Comparison of ENCODE assay signal across 27 cellular contexts in genomic region chr3:144491333-144491732, GRCh38.
DNase-seq lines count a peak whose midpoint lies in the region; ATAC-seq and TF ChIP-seq lines count a peak whose summit lies in the region.
"Had no signal": no experiment of that assay in that cellular context is flagged by ENCODE, and none has a peak within 500 bp of the region (broad histone marks: within the 10 kb centered on the region; RNA-seq: fewer than 3 reads in every experiment).

No MANE protein-coding gene starts in this region.

- H3K9me2 ChIP-seq in GM23338 (ENCODE audit: insufficient read depth) = no peaks in the 10 kb centered on the region

- H3K4me2 ChIP-seq in GM23338 = no peak overlapping the region
- H3K4me2 ChIP-seq: BLaER1 treated with 17β-estradiol and CSF1 and Interleukin-3, amounts not matched to agents 10 nM and 100 nM had no signal

- no peak for TF ChIP-seq POLR2A in body of pancreas (IDR thresholded peaks at IDR 0.05)

- no peak overlapping the region for H3K4me3 Mint-ChIP-seq in GM23338
- H3K4me3 Mint-ChIP-seq in mesothelial cell of epicardium = no peak overlapping the region
- H3K4me3 Mint-ChIP-seq: activated CD8-positive, alpha-beta T cell treated with anti-CD3 and anti-CD28 coated beads for 36 hours; activated naive CD4-positive, alpha-beta T cell treated with anti-CD3 and anti-CD28 coated beads, Interleukin-2, amount 50 U/mL, for 24 hours; activated T-helper 1 cell treated with anti-CD3 and anti-CD28 coated beads, Interleukin-12 subunit alpha, Interleukin-12 subunit beta, Interleukin-2, Interleukin-4 antibody, amounts not matched to agents 30 ng/mL and 10 ng/mL and 1 ng/mL, durations not matched to agents 14 hours and 24 hours and 36 hours; naive thymus-derived CD8-positive, alpha-beta T cell; stimulated activated effector memory CD8-positive, alpha-beta T cell treated with anti-CD3 and anti-CD28 coated beads, Interleukin-12 subunit alpha, Interleukin-12 subunit beta, amount 100 ng/mL, for 72 hours had no signal

- ATAC-seq in GM23338 (peak; percentile 82), body of pancreas (no peak), GM18909 (IDR thresholded peaks at IDR 0.05; ENCODE audit: poor library complexity, unreplicated experiment) (no peak), HG02610 (IDR thresholded peaks at IDR 0.05; ENCODE audit: unreplicated experiment) (no peak)
- ATAC-seq: activated CD8-positive, alpha-beta T cell treated with anti-CD3 and anti-CD28 coated beads for 36 hours; naive thymus-derived CD8-positive, alpha-beta T cell; stimulated activated effector memory CD8-positive, alpha-beta T cell treated with anti-CD3 and anti-CD28 coated beads, Interleukin-12 subunit alpha, Interleukin-12 subunit beta, amount 100 ng/mL, for 72 hours had no signal

- H3F3A ChIP-seq in GM23338 (replicated peaks; ENCODE audit: low read depth) = no peaks in the 10 kb centered on the region

- no peaks in the 10 kb centered on the region for H3K9me3 ChIP-seq in body of pancreas
- H3K9me3 ChIP-seq: BLaER1 treated with 17β-estradiol and CSF1 and Interleukin-3, amounts not matched to agents 10 nM and 100 nM; breast epithelium; upper lobe of left lung had no signal

- H3K27ac ChIP-seq in GM23338 (ENCODE audit: low read depth) (no peak overlapping the region), body of pancreas (no peak overlapping the region)
- H3K27ac ChIP-seq: BLaER1 treated with 17β-estradiol and CSF1 and Interleukin-3, amounts not matched to agents 10 nM and 100 nM; breast epithelium; upper lobe of left lung had no signal

- H3K27ac Mint-ChIP-seq in GM23338 = no peak overlapping the region
- peak overlapping the region; percentile 41 for H3K27ac Mint-ChIP-seq in mesothelial cell of epicardium
- H3K27ac Mint-ChIP-seq: activated CD8-positive, alpha-beta T cell treated with anti-CD3 and anti-CD28 coated beads for 36 hours; activated naive CD4-positive, alpha-beta T cell treated with anti-CD3 and anti-CD28 coated beads, Interleukin-2, amount 50 U/mL, for 24 hours; activated T-helper 1 cell treated with anti-CD3 and anti-CD28 coated beads, Interleukin-12 subunit alpha, Interleukin-12 subunit beta, Interleukin-2, Interleukin-4 antibody, amounts not matched to agents 30 ng/mL and 10 ng/mL and 1 ng/mL, durations not matched to agents 14 hours and 24 hours and 36 hours; naive thymus-derived CD8-positive, alpha-beta T cell; stimulated activated effector memory CD8-positive, alpha-beta T cell treated with anti-CD3 and anti-CD28 coated beads, Interleukin-12 subunit alpha, Interleukin-12 subunit beta, amount 100 ng/mL, for 72 hours had no signal

- H3K27me3 ChIP-seq in GM23338 (ENCODE audit: insufficient read depth) (no peaks in the 10 kb centered on the region), body of pancreas (no peaks in the 10 kb centered on the region)
- H3K27me3 ChIP-seq: BLaER1 treated with 17β-estradiol and CSF1 and Interleukin-3, amounts not matched to agents 10 nM and 100 nM; breast epithelium; upper lobe of left lung had no signal

- H3K4me1 ChIP-seq in GM23338 (ENCODE audit: insufficient read depth) (no peaks in the 10 kb centered on the region), body of pancreas (no peaks in the 10 kb centered on the region)
- H3K4me1 ChIP-seq: BLaER1 treated with 17β-estradiol and CSF1 and Interleukin-3, amounts not matched to agents 10 nM and 100 nM; breast epithelium; upper lobe of left lung had no signal

- H3K79me2 ChIP-seq in GM23338 (replicated peaks; ENCODE audit: insufficient read depth) = no peaks in the 10 kb centered on the region

- no peaks in the 10 kb centered on the region for H3K27me3 Mint-ChIP-seq in GM23338 (ENCODE audit: insufficient read depth, low read depth, poor library complexity)
- H3K27me3 Mint-ChIP-seq in mesothelial cell of epicardium (ENCODE audit: low read depth) = no peaks in the 10 kb centered on the region
- H3K27me3 Mint-ChIP-seq: activated CD8-positive, alpha-beta T cell treated with anti-CD3 and anti-CD28 coated beads for 36 hours had no signal

- no peak overlapping the region for H3K4me3 ChIP-seq in GM23338
- H3K4me3 ChIP-seq in fibroblast of pulmonary artery (replicated peaks; ENCODE audit: low read depth, low read length) = no peak overlapping the region
- H3K4me3 ChIP-seq in body of pancreas = no peak overlapping the region
- H3K4me3 ChIP-seq: BLaER1 treated with 17β-estradiol and CSF1 and Interleukin-3, amounts not matched to agents 10 nM and 100 nM; breast epithelium; upper lobe of left lung had no signal

- peak; percentile 28 to 58 for TF ChIP-seq CTCF in GM23338 (conservative IDR thresholded peaks at IDR 0.05; ENCODE audit: low read depth in 2 of 2)
- TF ChIP-seq CTCF in fibroblast of pulmonary artery (IDR thresholded peaks at IDR 0.05; ENCODE audit: low read length, missing control alignments) = no peak
- no peak for TF ChIP-seq CTCF in mesothelial cell of epicardium (IDR thresholded peaks at IDR 0.05; ENCODE audit: unreplicated experiment)
- no peak for TF ChIP-seq CTCF in body of pancreas (IDR thresholded peaks at IDR 0.05)

- H3K36me3 Mint-ChIP-seq in GM23338 (ENCODE audit: low read depth) = no peaks in the 10 kb centered on the region
- no peaks in the 10 kb centered on the region for H3K36me3 Mint-ChIP-seq in mesothelial cell of epicardium
- H3K36me3 Mint-ChIP-seq: activated naive CD4-positive, alpha-beta T cell treated with anti-CD3 and anti-CD28 coated beads, Interleukin-2, amount 50 U/mL, for 24 hours; naive thymus-derived CD8-positive, alpha-beta T cell; stimulated activated effector memory CD8-positive, alpha-beta T cell treated with anti-CD3 and anti-CD28 coated beads, Interleukin-12 subunit alpha, Interleukin-12 subunit beta, amount 100 ng/mL, for 72 hours had no signal

- peak overlapping the region; percentile 15; the same call in 1 of the 2 replicates for H2AFZ ChIP-seq in GM23338

- H3K36me3 ChIP-seq in GM23338 (ENCODE audit: insufficient read depth) = no peaks in the 10 kb centered on the region
- H3K36me3 ChIP-seq in body of pancreas (replicated peaks in 1 of 2; ENCODE audit: insufficient read depth in 1 of 2, low read depth in 2 of 2) = no peaks in the 10 kb centered on the region
- H3K36me3 ChIP-seq: BLaER1 treated with 17β-estradiol and CSF1 and Interleukin-3, amounts not matched to agents 10 nM and 100 nM; breast epithelium; upper lobe of left lung had no signal

- H3K9me3 Mint-ChIP-seq in GM23338 = no peaks in the 10 kb centered on the region
- peaks cover 11% of the 10 kb centered on the region for H3K9me3 Mint-ChIP-seq in mesothelial cell of epicardium
- H3K9me3 Mint-ChIP-seq: activated CD8-positive, alpha-beta T cell treated with anti-CD3 and anti-CD28 coated beads for 36 hours; activated naive CD4-positive, alpha-beta T cell treated with anti-CD3 and anti-CD28 coated beads, Interleukin-2, amount 50 U/mL, for 24 hours; activated T-helper 1 cell treated with anti-CD3 and anti-CD28 coated beads, Interleukin-12 subunit alpha, Interleukin-12 subunit beta, Interleukin-2, Interleukin-4 antibody, amounts not matched to agents 30 ng/mL and 10 ng/mL and 1 ng/mL, durations not matched to agents 14 hours and 24 hours and 36 hours; naive thymus-derived CD8-positive, alpha-beta T cell; stimulated activated effector memory CD8-positive, alpha-beta T cell treated with anti-CD3 and anti-CD28 coated beads, Interleukin-12 subunit alpha, Interleukin-12 subunit beta, amount 100 ng/mL, for 72 hours had no signal

- intact Hi-C loops in body of pancreas (cut with DNase I) = no loop called here

- DNase-seq in GM23338 (ENCODE audit: low spot score) (peak; percentile 48), NCI-H226 (peak; percentile 29), fibroblast of pulmonary artery (ENCODE audit: low read depth) (peak; percentile 7), mesothelial cell of epicardium (ENCODE audit: low spot score in 2 of 2, unreplicated experiment in 2 of 2) (no peak), body of pancreas (no peak), nucleus accumbens (lab: John Stamatoyannopoulos, UW) (no peak)
- DNase-seq: activated CD4-positive, alpha-beta T cell treated with anti-CD3 and anti-CD28 coated beads for 1 hour; activated CD8-positive, alpha-beta memory T cell treated with anti-CD3 and anti-CD28 coated beads, Interleukin-2, amount 50 U/mL, for 48 hours; activated CD8-positive, alpha-beta T cell treated with anti-CD3 and anti-CD28 coated beads for 36 hours; amygdala; DMS79; GF-D8; hippocampal formation; naive thymus-derived CD8-positive, alpha-beta T cell; NCI-H1092; NCI-H1694 treated with DMSO at 0.1 percent for 48 hours; NCI-H446 treated with DMSO at 0.1 percent for 48 hours; NCI-H774; T-helper 2 cell; upper lobe of left lung had no signal

- peaks cover 11% of the 10 kb centered on the region for H3K4me1 Mint-ChIP-seq in GM23338
- peaks cover 8% of the 10 kb centered on the region for H3K4me1 Mint-ChIP-seq in mesothelial cell of epicardium
- H3K4me1 Mint-ChIP-seq: activated naive CD4-positive, alpha-beta T cell treated with anti-CD3 and anti-CD28 coated beads, Interleukin-2, amount 50 U/mL, for 24 hours; naive thymus-derived CD8-positive, alpha-beta T cell; stimulated activated effector memory CD8-positive, alpha-beta T cell treated with anti-CD3 and anti-CD28 coated beads, Interleukin-12 subunit alpha, Interleukin-12 subunit beta, amount 100 ng/mL, for 72 hours had no signal

- H4K20me1 ChIP-seq in GM23338 (replicated peaks; ENCODE audit: insufficient read depth) = no peaks in the 10 kb centered on the region
- H4K20me1 ChIP-seq: BLaER1 treated with 17β-estradiol and CSF1 and Interleukin-3, amounts not matched to agents 10 nM and 100 nM had no signal

TF ChIP-seq in GM23338, 12 proteins besides CTCF, POLR2A, EP300 and RAD21:
- no peak for TF ChIP-seq ZNF114 (CRISPR knock-in tag; IDR thresholded peaks at IDR 0.05)
- no peak for TF ChIP-seq CREB1 (CRISPR knock-in tag; IDR thresholded peaks at IDR 0.05; ENCODE audit: low read depth)
- no peak for TF ChIP-seq POLR2AphosphoS5 (IDR thresholded peaks at IDR 0.05; ENCODE audit: low read depth)

Comparison
In these comparisons a context has a peak if more than half of its experiments do, and no peak if none do; other contexts are left out.
1. DNase-seq: peak in GM23338 (single experiment), NCI-H226 (single experiment) and fibroblast of pulmonary artery (single experiment); none in mesothelial cell of epicardium (0 of 2), body of pancreas (0 of 4) and nucleus accumbens (0 of 56).
2. CTCF ChIP-seq: peak in GM23338 (2 of 2); none in fibroblast of pulmonary artery (single experiment), mesothelial cell of epicardium (single experiment) and body of pancreas (0 of 7).